In the genomic region with DNA sequence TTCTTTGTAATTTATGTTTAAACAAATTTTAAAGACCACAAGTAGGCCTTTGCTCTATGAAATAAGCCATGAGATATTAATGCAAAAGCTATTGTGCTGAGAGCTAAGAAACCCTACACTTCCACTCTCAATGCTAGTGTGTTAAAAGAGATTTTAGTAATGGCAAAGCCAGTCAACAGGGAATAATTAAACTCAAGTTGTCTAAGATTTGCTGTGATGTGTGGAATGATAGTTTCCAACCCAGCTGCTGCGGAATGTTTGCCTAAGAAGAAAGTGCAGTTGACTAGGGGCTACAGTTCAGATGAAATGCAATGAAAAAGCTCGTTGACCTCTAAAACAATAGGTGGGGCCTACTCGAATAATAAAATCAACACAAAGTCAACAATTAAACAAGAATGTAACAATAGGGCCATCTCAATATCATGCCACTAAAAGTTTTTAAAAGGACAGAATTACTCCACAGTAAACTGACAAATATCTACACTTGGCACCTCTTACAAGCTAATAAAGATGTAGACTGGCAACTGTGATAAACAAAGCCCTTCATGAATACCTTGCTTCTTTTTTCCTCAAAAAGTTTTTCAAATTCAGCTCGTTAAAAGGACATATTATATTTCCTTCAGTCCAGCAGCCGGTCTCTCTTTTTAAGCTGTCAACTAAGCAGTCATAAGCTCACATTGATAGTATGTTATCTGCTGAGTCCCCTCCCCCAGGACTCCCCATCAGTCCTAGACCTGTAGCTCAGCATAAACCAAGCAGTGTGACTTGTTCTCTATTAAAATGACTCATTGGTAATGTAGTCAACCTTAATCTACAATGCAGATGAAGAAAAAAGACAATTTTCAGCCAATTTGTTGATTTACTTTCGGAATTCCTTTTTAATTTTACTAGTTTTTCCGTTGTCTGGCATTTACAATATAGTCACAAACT, we compare ENCODE assay signal across 21 cellular contexts.
DNase-seq lines count a peak whose midpoint lies in the region; FAIRE-seq and TF ChIP-seq lines count a peak whose summit lies in the region.
"Had no signal": no experiment of that assay in that cellular context is flagged by ENCODE, and none has a peak within 500 bp of the region (broad histone marks: within the 10 kb centered on the region; RNA-seq: fewer than 3 reads in every experiment).

No MANE protein-coding gene starts in this region.

- H3K9me3 ChIP-seq in neural progenitor cell (ENCODE audit: low read depth), result no peaks in the 10 kb centered on the region
- H3K9me3 ChIP-seq: pancreas, SK-N-SH, tibial nerve had no signal

- H3K36me3 Mint-ChIP-seq in neural progenitor cell, result no peaks in the 10 kb centered on the region
- H3K36me3 Mint-ChIP-seq: activated naive CD4-positive, alpha-beta T cell treated with anti-CD3 and anti-CD28 coated beads, Interleukin-2, amount 50 U/mL, for 72 hours; CD14-positive monocyte; natural killer cell had no signal

- peak overlapping the region; percentile 16 for H3K4me2 ChIP-seq in neural progenitor cell
- H3K4me2 ChIP-seq: SK-N-SH had no signal

- peak; percentile 12 for DNase-seq in NCI-H2029 treated with DMSO at 0.1 percent for 48 hours (lab: John Stamatoyannopoulos, UW)
- no peak for DNase-seq in NCI-H2029 (lab: John Stamatoyannopoulos, UW)
- peak; percentile 42 for DNase-seq in NCI-H2107 (lab: John Stamatoyannopoulos, UW)
- DNase-seq in neural progenitor cell (ENCODE audit: low spot score), result peak; percentile 9
- no peak for DNase-seq in foreskin melanocyte
- DNase-seq in OCI-M2 (lab: John Stamatoyannopoulos, UW; ENCODE audit: unreplicated experiment), result no peak
- DNase-seq in cerebellar cortex (ENCODE audit: low spot score), result no peak
- DNase-seq: 8988T; activated CD8-positive, alpha-beta T cell treated with anti-CD3 and anti-CD28 coated beads, Interleukin-2, amount 10 ng/mL, durations not matched to agents 7 days and 5 days; activated T-cell treated with anti-CD3 and anti-CD28 coated beads for 4 hours; natural killer cell; NCI-H1694 treated with DMSO at 0.1 percent for 48 hours; pancreas; right cardiac atrium; SK-N-SH; stimulated activated CD4-positive, alpha-beta T cell treated with anti-CD3 and anti-CD28 coated beads, Interleukin-2, amount 100 ng/mL, for 48 hours had no signal

- no peak overlapping the region for H3K27ac Mint-ChIP-seq in neural progenitor cell
- H3K27ac Mint-ChIP-seq: activated CD8-positive, alpha-beta T cell treated with anti-CD3 and anti-CD28 coated beads, Interleukin-2, amount 10 ng/mL, durations not matched to agents 7 days and 5 days; activated naive CD4-positive, alpha-beta T cell treated with anti-CD3 and anti-CD28 coated beads, Interleukin-2, amount 50 U/mL, for 72 hours; CD14-positive monocyte; natural killer cell; T-helper 1 cell treated with Interleukin-12 subunit alpha and Interleukin-12 subunit beta and Interleukin-4 antibody, amounts not matched to agents 30 μg/mL and 1 μg/mL, for 36 hours had no signal

- H4K20me1 ChIP-seq in neural progenitor cell (ENCODE audit: low read depth), result no peaks in the 10 kb centered on the region

- H3K27me3 Mint-ChIP-seq in neural progenitor cell (ENCODE audit: insufficient read depth, low read depth), result peaks cover 2% of the 10 kb centered on the region

- no peaks in the 10 kb centered on the region for H3K9me3 Mint-ChIP-seq in neural progenitor cell
- H3K9me3 Mint-ChIP-seq: activated naive CD4-positive, alpha-beta T cell treated with anti-CD3 and anti-CD28 coated beads, Interleukin-2, amount 50 U/mL, for 72 hours; CD14-positive monocyte; T-helper 1 cell treated with Interleukin-12 subunit alpha and Interleukin-12 subunit beta and Interleukin-4 antibody, amounts not matched to agents 30 μg/mL and 1 μg/mL, for 36 hours had no signal

- H3K4me3 ChIP-seq in neural progenitor cell, result no peak overlapping the region
- H3K4me3 ChIP-seq: pancreas, tibial nerve had no signal

- H3K9ac ChIP-seq in neural progenitor cell, result no peak overlapping the region
- H3K9ac ChIP-seq: SK-N-SH had no signal

- H3K4me3 Mint-ChIP-seq in neural progenitor cell, result no peak overlapping the region
- H3K4me3 Mint-ChIP-seq: activated CD8-positive, alpha-beta T cell treated with anti-CD3 and anti-CD28 coated beads, Interleukin-2, amount 10 ng/mL, durations not matched to agents 7 days and 5 days; CD14-positive monocyte; natural killer cell; T-helper 1 cell treated with Interleukin-12 subunit alpha and Interleukin-12 subunit beta and Interleukin-4 antibody, amounts not matched to agents 30 μg/mL and 1 μg/mL, for 36 hours had no signal

- H3K4me1 Mint-ChIP-seq in neural progenitor cell, result peaks cover 17% of the 10 kb centered on the region
- H3K4me1 Mint-ChIP-seq: CD14-positive monocyte, natural killer cell had no signal

- no peak overlapping the region for H3K27ac ChIP-seq in neural progenitor cell
- H3K27ac ChIP-seq: pancreas, tibial nerve had no signal

- TF ChIP-seq CTCF in neural progenitor cell (IDR thresholded peaks at IDR 0.05), result no peak

- H2AFZ ChIP-seq in neural progenitor cell (replicated peaks), result no peak overlapping the region

- peaks cover 14% of the 10 kb centered on the region for H3F3A ChIP-seq in neural progenitor cell (ENCODE audit: low read depth)

- H3K4me1 ChIP-seq in neural progenitor cell, result peaks cover 22% of the 10 kb centered on the region
- H3K4me1 ChIP-seq: pancreas, tibial nerve had no signal

- no peaks in the 10 kb centered on the region for H3K79me2 ChIP-seq in neural progenitor cell (ENCODE audit: low read depth)

- no peaks in the 10 kb centered on the region for H3K36me3 ChIP-seq in neural progenitor cell
- H3K36me3 ChIP-seq: pancreas, tibial nerve had no signal

- FAIRE-seq in colon (lab: Jason Lieb, UNC), result peak; percentile 33
- FAIRE-seq: pancreas had no signal

- no peaks in the 10 kb centered on the region for H3K27me3 ChIP-seq in neural progenitor cell
- H3K27me3 ChIP-seq: pancreas, tibial nerve had no signal

Comparison
In these comparisons a context has a peak if more than half of its experiments do, and no peak if none do; other contexts are left out.
1. DNase-seq: peak in NCI-H2029 treated with DMSO at 0.1 percent for 48 hours (single experiment), NCI-H2107 (single experiment) and neural progenitor cell (single experiment); none in NCI-H2029 (single experiment), foreskin melanocyte (single experiment), OCI-M2 (single experiment) and cerebellar cortex (single experiment).